ENCODE assay signal across 12 cellular contexts in the genomic region with DNA sequence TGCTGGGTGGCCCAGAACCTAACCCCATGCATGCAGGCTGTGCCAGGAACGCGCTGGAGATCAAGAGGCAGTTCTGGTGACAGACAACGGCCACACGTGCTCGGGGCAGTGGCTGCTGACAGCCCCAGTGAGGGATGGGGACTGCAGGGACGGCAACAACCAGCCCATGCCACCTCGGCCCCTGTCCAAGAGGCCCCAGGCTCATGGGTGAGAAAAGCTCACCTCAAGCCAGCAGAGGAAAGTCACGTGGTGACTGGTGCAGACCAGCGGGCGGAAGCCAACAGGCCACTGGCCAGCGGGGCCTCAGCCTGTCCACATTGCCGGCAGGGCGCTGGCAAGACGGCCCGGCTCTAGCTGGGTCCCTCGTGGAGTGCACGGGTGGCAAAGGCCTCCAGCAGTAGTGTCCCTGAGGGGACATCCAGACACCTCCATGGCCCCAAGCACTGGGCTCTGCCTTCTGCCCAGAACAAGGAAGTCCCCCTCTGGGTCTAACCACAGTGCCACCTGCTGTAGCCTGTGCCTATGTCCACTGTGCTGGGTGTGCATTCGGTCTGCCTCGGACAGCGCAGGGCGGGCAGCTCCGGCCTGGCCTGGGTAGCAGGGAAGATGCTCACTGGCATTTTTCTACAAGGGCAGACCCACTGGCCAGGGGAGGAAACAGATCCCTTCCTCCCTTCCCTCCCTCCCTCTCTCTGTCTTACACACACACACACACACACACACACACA.
A peak's percentile ranks its signal among the peaks of the same experiment; 100 is the strongest.
DNase-seq lines count a peak whose midpoint lies in the region; ATAC-seq, FAIRE-seq and TF ChIP-seq lines count a peak whose summit lies in the region.
"Had no signal": no experiment of that assay in that cellular context is flagged by ENCODE, and none has a peak within 500 bp of the region (broad histone marks: within the 10 kb centered on the region; RNA-seq: fewer than 3 reads in every experiment).

No MANE protein-coding gene starts in this region.

- peak; percentile 71 for DNase-seq in G401 (ENCODE audit: low spot score)
- DNase-seq in cerebellum (ENCODE audit: low spot score): peak; percentile 63
- DNase-seq in right cardiac atrium: peak; percentile 81 to 94 (median 93)
- DNase-seq in sciatic nerve (ENCODE audit: low spot score): no peak
- no peak for DNase-seq in GM12891 (ENCODE audit: insufficient read length, low spot score)
- no peak for DNase-seq in HUDEP-2 (lab: John Stamatoyannopoulos, UW; ENCODE audit: unreplicated experiment in 76 of 76)
- DNase-seq in CD4-positive, alpha-beta memory T cell: no peak
- no peak for DNase-seq in SHP77 treated with DMSO at 0.1 percent for 48 hours (lab: John Stamatoyannopoulos, UW)
- DNase-seq: cerebellar nuclear complex, NCI-H510A, T1000 had no signal

- H3K4me1 ChIP-seq in right cardiac atrium (ENCODE audit: control insufficient read depth, insufficient read depth, low read length): peaks cover 2% of the 10 kb centered on the region
- no peaks in the 10 kb centered on the region for H3K4me1 ChIP-seq in CD4-positive, alpha-beta memory T cell (ENCODE audit: insufficient read depth, low read length)

- no peaks in the 10 kb centered on the region for H3K27me3 ChIP-seq in right cardiac atrium (ENCODE audit: control insufficient read depth, insufficient read depth)
- no peaks in the 10 kb centered on the region for H3K27me3 ChIP-seq in CD4-positive, alpha-beta memory T cell (ENCODE audit: insufficient read depth, low read length)

- ATAC-seq in right cardiac atrium (peak; percentile 63 to 81), sciatic nerve (peak; percentile 18)
- ATAC-seq: stimulated activated effector memory CD8-positive, alpha-beta T cell treated with anti-CD3 and anti-CD28 coated beads, Interleukin-12 subunit alpha, Interleukin-12 subunit beta, amount 100 ng/mL, for 72 hours had no signal

- CTCF ChIA-PET in CD4-positive, alpha-beta memory T cell (lab: Charles Lee; ENCODE audit: partially characterized antibody): no interaction called here

- no peak overlapping the region for H3K27ac Mint-ChIP-seq in CD4-positive, alpha-beta memory T cell

- H3K27me3 Mint-ChIP-seq in CD4-positive, alpha-beta memory T cell: no peaks in the 10 kb centered on the region

- in situ Hi-C loops in G401 (cut with HindIII; ENCODE audit: low sequenced_read_pairs): no loop called here

- H3K27ac ChIP-seq in right cardiac atrium (ENCODE audit: low read length): peak overlapping the region; percentile 60
- no peak overlapping the region for H3K27ac ChIP-seq in CD4-positive, alpha-beta memory T cell (ENCODE audit: low read depth, low read length)

- no peak for TF ChIP-seq POLR2A in GM12891 (IDR thresholded peaks at IDR 0.05; ENCODE audit: low read depth, low read length)

- POLR2A ChIA-PET in CD4-positive, alpha-beta memory T cell (lab: Charles Lee; ENCODE audit: partially characterized antibody): no interaction called here

- H3K4me3 Mint-ChIP-seq in CD4-positive, alpha-beta memory T cell: no peak overlapping the region
- H3K4me3 Mint-ChIP-seq: stimulated activated effector memory CD8-positive, alpha-beta T cell treated with anti-CD3 and anti-CD28 coated beads, Interleukin-12 subunit alpha, Interleukin-12 subunit beta, amount 100 ng/mL, for 72 hours had no signal

- H3K4me3 ChIP-seq in right cardiac atrium (ENCODE audit: low read length): no peak overlapping the region
- H3K4me3 ChIP-seq in CD4-positive, alpha-beta memory T cell (ENCODE audit: low read length in 2 of 2): no peak overlapping the region

- H3K4me1 Mint-ChIP-seq in CD4-positive, alpha-beta memory T cell: peaks cover 6 to 16% (median 13%) of the 10 kb centered on the region in 4 donors

- 44% methylated on average over 22 of the region's 22 CpGs for WGBS in right cardiac atrium

- H3K36me3 Mint-ChIP-seq in CD4-positive, alpha-beta memory T cell: peaks cover 4 to 50% of the 10 kb centered on the region in 2 donors

- no peaks in the 10 kb centered on the region for H3K9me3 Mint-ChIP-seq in CD4-positive, alpha-beta memory T cell
- H3K9me3 Mint-ChIP-seq: stimulated activated effector memory CD8-positive, alpha-beta T cell treated with anti-CD3 and anti-CD28 coated beads, Interleukin-12 subunit alpha, Interleukin-12 subunit beta, amount 100 ng/mL, for 72 hours had no signal

- no peak for FAIRE-seq in GM12891 (lab: Jason Lieb, UNC)

- H3K36me3 ChIP-seq in CD4-positive, alpha-beta memory T cell (ENCODE audit: insufficient read depth, low read length): no peaks in the 10 kb centered on the region

- intact Hi-C loops in right cardiac atrium (cut with DNase I): loop anchor here in 1 of 4 donors (10.0 kb wide), 1 partner anchor 331 kb away; no protein-coding TSS in a partner anchor
- intact Hi-C loops in sciatic nerve (cut with DNase I): no loop called here
- intact Hi-C loops in CD4-positive, alpha-beta memory T cell (cut with micrococcal nuclease): no loop called here

- no peaks in the 10 kb centered on the region for H3K9me3 ChIP-seq in right cardiac atrium (ENCODE audit: control insufficient read depth, low read length)
- no peaks in the 10 kb centered on the region for H3K9me3 ChIP-seq in CD4-positive, alpha-beta memory T cell (ENCODE audit: control insufficient read depth in 1 of 2, low read length in 2 of 2)

TF ChIP-seq in GM12891, 5 proteins besides CTCF, POLR2A, EP300 and RAD21:
- TF ChIP-seq TAF1 (IDR thresholded peaks at IDR 0.05; ENCODE audit: low read depth, low read length) (no peak), POU2F2 (IDR thresholded peaks at IDR 0.05; ENCODE audit: low read depth, low read length) (no peak), PAX5 (IDR thresholded peaks at IDR 0.05; ENCODE audit: insufficient read depth, low read length, severe bottlenecking) (no peak), POLR2AphosphoS5 (IDR thresholded peaks at IDR 0.05; ENCODE audit: low read depth, low read length) (no peak), SPI1 (IDR thresholded peaks at IDR 0.05; ENCODE audit: low read depth, low read length) (no peak)

Comparison
In these comparisons a context has a peak if more than half of its experiments do, and no peak if none do; other contexts are left out.
1. DNase-seq: peak in G401 (single experiment), cerebellum (single experiment) and right cardiac atrium (3 of 3); none in sciatic nerve (single experiment), GM12891 (single experiment), HUDEP-2 (0 of 76), CD4-positive, alpha-beta memory T cell (0 of 5) and SHP77 treated with DMSO at 0.1 percent for 48 hours (single experiment).